Comparison of ENCODE assay signal across 32 cellular contexts in genomic region chr2:176483481-176483880, GRCh38.
"Had no signal": no experiment of that assay in that cellular context is flagged by ENCODE, and none has a peak within 500 bp of the region (broad histone marks: within the 10 kb centered on the region; RNA-seq: fewer than 3 reads in every experiment).

No MANE protein-coding gene starts in this region.

- H3K27me3 ChIP-seq: brain microvascular endothelial cell, esophagus squamous epithelium had no signal

- FAIRE-seq: astrocyte, colon, endometrium, endothelial cell of umbilical vein, frontal cortex had no signal

- H3K27ac Mint-ChIP-seq: activated B cell treated with CpG ODN at 0.5 μM for 24 hours; activated CD8-positive, alpha-beta T cell treated with anti-CD3 and anti-CD28 coated beads for 36 hours; activated naive CD8-positive, alpha-beta T cell; activated T-helper 17 cell treated with anti-CD3 and anti-CD28 coated beads, Interleukin-2, amount 50 U/mL, for 72 hours; T-helper 17 cell; T-helper 2 cell treated with Interferon-gamma antibody and Interleukin-4, amounts not matched to agents 5 μg/mL and 100 μg/mL, for 36 hours had no signal

- ATAC-seq: activated CD4-positive, CD25-positive, alpha-beta regulatory T cell treated with anti-CD3 and anti-CD28 coated beads, Interleukin-2, amount 50 U/mL, for 24 hours; activated CD8-positive, alpha-beta T cell treated with anti-CD3 and anti-CD28 coated beads for 36 hours; activated T-cell treated with anti-CD3 and anti-CD28 coated beads, Interleukin-2, amount 50 U/mL, for 4 hours; activated T-helper 17 cell treated with anti-CD3 and anti-CD28 coated beads, Interleukin-2, amount 50 U/mL, for 72 hours; T-helper 17 cell had no signal

- H3K4me3 Mint-ChIP-seq: activated B cell treated with CpG ODN at 0.5 μM for 24 hours; activated CD8-positive, alpha-beta T cell treated with anti-CD3 and anti-CD28 coated beads for 36 hours; activated naive CD8-positive, alpha-beta T cell; activated T-cell treated with anti-CD3 and anti-CD28 coated beads, Interleukin-2, amount 50 U/mL, for 4 hours; activated T-helper 17 cell treated with anti-CD3 and anti-CD28 coated beads, Interleukin-2, amount 50 U/mL, for 72 hours; T-helper 17 cell; T-helper 2 cell treated with Interferon-gamma antibody and Interleukin-4, amounts not matched to agents 5 μg/mL and 100 μg/mL, for 36 hours had no signal

- DNase-seq: activated B cell treated with CpG ODN at 0.5 μM for 24 hours; activated CD4-positive, alpha-beta T cell treated with anti-CD3 and anti-CD28 coated beads for 48 hours; activated CD4-positive, alpha-beta T cell treated with anti-CD3 and anti-CD28 coated beads, Interleukin-2, amount 50 U/mL, for 1 hour; activated CD4-positive, alpha-beta T cell treated with anti-CD3 and anti-CD28 coated beads, Interleukin-2, amount 50 U/mL, for 48 hours; activated CD8-positive, alpha-beta memory T cell treated with anti-CD3 and anti-CD28 coated beads for 24 hours; activated CD8-positive, alpha-beta T cell treated with anti-CD3 and anti-CD28 coated beads for 36 hours; activated effector memory CD4-positive, alpha-beta T cell treated with Interleukin-2 at 50 U/mL for 16 hours; activated gamma-delta T cell treated with Interleukin-2 at 50 U/mL for 16 hours; activated naive CD4-positive, alpha-beta T cell treated with anti-CD3 and anti-CD28 coated beads, Interleukin-2, amount 50 U/mL, for 16 hours; activated naive CD4-positive, alpha-beta T cell treated with Interleukin-2 at 50 U/mL for 16 hours; activated T-cell treated with anti-CD3 and anti-CD28 coated beads, Interleukin-2, amount 50 U/mL, for 4 hours; amniotic stem cell; anterior cingulate cortex; brain microvascular endothelial cell; caudate nucleus; effector CD8-positive, alpha-beta T cell; esophagus squamous epithelium; head of caudate nucleus; T-helper 1 cell; T-helper 17 cell; T1000; WERI-Rb-1 had no signal

- H3K9me3 ChIP-seq: esophagus squamous epithelium had no signal

- H3K36me3 Mint-ChIP-seq: activated naive CD8-positive, alpha-beta T cell had no signal

- H3K4me3 ChIP-seq: esophagus squamous epithelium had no signal

- H3K36me3 ChIP-seq: brain microvascular endothelial cell, esophagus squamous epithelium, WERI-Rb-1 had no signal

- H3K9me3 Mint-ChIP-seq: activated B cell treated with CpG ODN at 0.5 μM for 24 hours; activated CD8-positive, alpha-beta T cell treated with anti-CD3 and anti-CD28 coated beads for 36 hours; activated T-cell treated with anti-CD3 and anti-CD28 coated beads, Interleukin-2, amount 50 U/mL, for 4 hours; activated T-helper 17 cell treated with anti-CD3 and anti-CD28 coated beads, Interleukin-2, amount 50 U/mL, for 72 hours; T-helper 2 cell treated with Interferon-gamma antibody and Interleukin-4, amounts not matched to agents 5 μg/mL and 100 μg/mL, for 36 hours had no signal

- H3K4me1 Mint-ChIP-seq: activated B cell treated with CpG ODN at 0.5 μM for 24 hours; activated T-helper 17 cell treated with anti-CD3 and anti-CD28 coated beads, Interleukin-2, amount 50 U/mL, for 72 hours; T-helper 17 cell had no signal

- H3K27ac ChIP-seq: brain microvascular endothelial cell, epithelial cell of prostate, esophagus squamous epithelium, WERI-Rb-1 had no signal
